Comparison of ENCODE assay signal across 1 cellular context in genomic region chr9:116096046-116096445, GRCh38.
TF ChIP-seq lines count a peak whose summit lies in the region.

No MANE protein-coding gene starts in this region.

TF ChIP-seq in GM23338, 12 proteins besides CTCF, POLR2A, EP300 and RAD21 (continued from another document):
- TF ChIP-seq ZNF462 (CRISPR knock-in tag; IDR thresholded peaks at IDR 0.05), result no peak
- TF ChIP-seq REST (IDR thresholded peaks at IDR 0.05; ENCODE audit: unreplicated experiment), result no peak
- TF ChIP-seq EZH2phosphoT487 (IDR thresholded peaks at IDR 0.05; ENCODE audit: unreplicated experiment), result no peak
- TF ChIP-seq ETS1 (IDR thresholded peaks at IDR 0.05), result no peak
